ENCODE assay signal across 14 cellular contexts in genomic region chr20:47950103-47950502, GRCh38.
DNase-seq lines count a peak whose midpoint lies in the region; ATAC-seq, FAIRE-seq and TF ChIP-seq lines count a peak whose summit lies in the region.
"Had no signal": no experiment of that assay in that cellular context is flagged by ENCODE, and none has a peak within 500 bp of the region (broad histone marks: within the 10 kb centered on the region; RNA-seq: fewer than 3 reads in every experiment).

No MANE protein-coding gene starts in this region.

- H3K4me1 ChIP-seq in BLaER1 (peaks cover 60% of the 10 kb centered on the region), adrenal gland (replicated peaks in 1 of 2) (no peaks in the 10 kb centered on the region)
- no peaks in the 10 kb centered on the region for H3K4me1 ChIP-seq in CD8-positive, alpha-beta T cell (ENCODE audit: insufficient read depth, low read length)

- 58 to 63% (median 60%) methylated on average over 4 of the region's 4 CpGs for WGBS in adrenal gland, 4 donors

- TF ChIP-seq POLR2A in adrenal gland (IDR thresholded peaks at IDR 0.05): no peak

- no peak for TF ChIP-seq CTCF in adrenal gland (IDR thresholded peaks at IDR 0.05)
- TF ChIP-seq CTCF in CD4-positive, alpha-beta T cell (IDR thresholded peaks at IDR 0.05): no peak
- no peak for TF ChIP-seq CTCF in CD8-positive, alpha-beta T cell (IDR thresholded peaks at IDR 0.05)

- no peak for ATAC-seq in CD4-positive, alpha-beta T cell (ENCODE audit: poor library complexity)
- ATAC-seq in CD8-positive, alpha-beta T cell: no peak
- ATAC-seq: gastroesophageal sphincter; naive thymus-derived CD8-positive, alpha-beta T cell had no signal

- no peak overlapping the region for H3K27ac Mint-ChIP-seq in activated T-helper 1 cell treated with anti-CD3 and anti-CD28 coated beads, Interleukin-12 subunit alpha, Interleukin-12 subunit beta, Interleukin-2, Interleukin-4 antibody, amounts not matched to agents 30 ng/mL and 10 ng/mL and 1 ng/mL, durations not matched to agents 14 hours and 24 hours and 36 hours
- H3K27ac Mint-ChIP-seq in CD4-positive, alpha-beta T cell: no peak overlapping the region
- H3K27ac Mint-ChIP-seq in CD8-positive, alpha-beta T cell: no peak overlapping the region
- H3K27ac Mint-ChIP-seq: naive thymus-derived CD8-positive, alpha-beta T cell had no signal

- peaks cover 6% of the 10 kb centered on the region for H3K27me3 Mint-ChIP-seq in activated T-helper 1 cell treated with anti-CD3 and anti-CD28 coated beads, Interleukin-12 subunit alpha, Interleukin-12 subunit beta, Interleukin-2, Interleukin-4 antibody, amounts not matched to agents 30 ng/mL and 10 ng/mL and 1 ng/mL, durations not matched to agents 14 hours and 24 hours and 36 hours (ENCODE audit: insufficient read depth)
- H3K27me3 Mint-ChIP-seq in CD4-positive, alpha-beta T cell: peaks cover 18% of the 10 kb centered on the region
- H3K27me3 Mint-ChIP-seq in CD8-positive, alpha-beta T cell (ENCODE audit: low read depth): no peaks in the 10 kb centered on the region

- H3K27me3 ChIP-seq in BLaER1 (no peaks in the 10 kb centered on the region), adrenal gland (no peaks in the 10 kb centered on the region)
- no peaks in the 10 kb centered on the region for H3K27me3 ChIP-seq in CD4-positive, alpha-beta T cell (ENCODE audit: control insufficient read depth, insufficient read depth, low read length)
- no peaks in the 10 kb centered on the region for H3K27me3 ChIP-seq in CD8-positive, alpha-beta T cell (ENCODE audit: insufficient read depth, low read length)
- H3K27me3 ChIP-seq: gastroesophageal sphincter had no signal

- no peaks in the 10 kb centered on the region for H3K36me3 ChIP-seq in BLaER1
- H3K36me3 ChIP-seq in adrenal gland (replicated peaks in 1 of 2): no peaks in the 10 kb centered on the region
- no peaks in the 10 kb centered on the region for H3K36me3 ChIP-seq in CD8-positive, alpha-beta T cell (ENCODE audit: insufficient read depth, low read length)
- H3K36me3 ChIP-seq: gastroesophageal sphincter had no signal

- intact Hi-C loops in adrenal gland (cut with DNase I): no loop called here
- intact Hi-C loops in activated T-helper 1 cell treated with anti-CD3 and anti-CD28 coated beads, Interleukin-12 subunit alpha, Interleukin-12 subunit beta, Interleukin-2, Interleukin-4 antibody, amounts not matched to agents 30 ng/mL and 10 ng/mL and 1 ng/mL, durations not matched to agents 14 hours and 24 hours and 36 hours (cut with micrococcal nuclease): no loop called here
- intact Hi-C loops in CD4-positive, alpha-beta T cell (cut with DNase I, micrococcal nuclease): no loop called here
- intact Hi-C loops in CD8-positive, alpha-beta T cell (cut with DNase I, micrococcal nuclease): no loop called here

- peak overlapping the region; percentile 13; the same call in 1 of the 2 replicates for H3K4me2 ChIP-seq in BLaER1

- H3K4me1 Mint-ChIP-seq in activated T-helper 1 cell treated with anti-CD3 and anti-CD28 coated beads, Interleukin-12 subunit alpha, Interleukin-12 subunit beta, Interleukin-2, Interleukin-4 antibody, amounts not matched to agents 30 ng/mL and 10 ng/mL and 1 ng/mL, durations not matched to agents 14 hours and 24 hours and 36 hours (ENCODE audit: low read depth): no peaks in the 10 kb centered on the region
- no peaks in the 10 kb centered on the region for H3K4me1 Mint-ChIP-seq in CD4-positive, alpha-beta T cell (ENCODE audit: low read depth)
- no peaks in the 10 kb centered on the region for H3K4me1 Mint-ChIP-seq in CD8-positive, alpha-beta T cell (ENCODE audit: low read depth)

- H3K9me3 ChIP-seq in BLaER1 (no peaks in the 10 kb centered on the region), adrenal gland (replicated peaks in 1 of 3) (no peaks in the 10 kb centered on the region)
- H3K9me3 ChIP-seq in CD4-positive, alpha-beta T cell (ENCODE audit: control insufficient read depth, low read length): no peaks in the 10 kb centered on the region
- H3K9me3 ChIP-seq in CD8-positive, alpha-beta T cell (ENCODE audit: low read length): no peaks in the 10 kb centered on the region
- H3K9me3 ChIP-seq: gastroesophageal sphincter had no signal

- H3K9ac ChIP-seq in BLaER1: no peak overlapping the region

- DNase-seq in HTR-8/SVneo (ENCODE audit: insufficient read length, low spot score): peak; percentile 48
- peak in 5 of 7 donors; percentile 47 to 64 (median 49) for DNase-seq in adrenal gland
- peak; percentile 91 for DNase-seq in kidney tubule cell (ENCODE audit: low spot score)
- no peak for DNase-seq in activated T-helper 1 cell treated with anti-CD3 and anti-CD28 coated beads, Interleukin-12 subunit alpha, Interleukin-12 subunit beta, Interleukin-2, Interleukin-4 antibody, amounts not matched to agents 30 ng/mL and 10 ng/mL and 1 ng/mL, durations not matched to agents 14 hours and 24 hours and 36 hours (ENCODE audit: low spot score)
- no peak for DNase-seq in ecto neural progenitor cell (ENCODE audit: low spot score)
- DNase-seq in CD4-positive, alpha-beta T cell: no peak
- DNase-seq in CD8-positive, alpha-beta T cell: no peak
- DNase-seq: activated CD4-positive, alpha-beta T cell treated with anti-CD3 and anti-CD28 coated beads for 48 hours; GDM1; KBM-7; naive thymus-derived CD8-positive, alpha-beta T cell had no signal

- no peaks in the 10 kb centered on the region for H3K36me3 Mint-ChIP-seq in activated T-helper 1 cell treated with anti-CD3 and anti-CD28 coated beads, Interleukin-12 subunit alpha, Interleukin-12 subunit beta, Interleukin-2, Interleukin-4 antibody, amounts not matched to agents 30 ng/mL and 10 ng/mL and 1 ng/mL, durations not matched to agents 14 hours and 24 hours and 36 hours (ENCODE audit: low read depth)
- H3K36me3 Mint-ChIP-seq in CD4-positive, alpha-beta T cell (ENCODE audit: low read depth): no peaks in the 10 kb centered on the region
- no peaks in the 10 kb centered on the region for H3K36me3 Mint-ChIP-seq in CD8-positive, alpha-beta T cell
- H3K36me3 Mint-ChIP-seq: naive thymus-derived CD8-positive, alpha-beta T cell had no signal

- H3K27ac ChIP-seq in BLaER1: no peak overlapping the region
- no peak overlapping the region for H3K27ac ChIP-seq in adrenal gland
- no peak overlapping the region for H3K27ac ChIP-seq in CD4-positive, alpha-beta T cell (ENCODE audit: low read depth, low read length)
- H3K27ac ChIP-seq in CD8-positive, alpha-beta T cell (ENCODE audit: low read depth, low read length): no peak overlapping the region
- H3K27ac ChIP-seq: gastroesophageal sphincter had no signal

- H3K9me3 Mint-ChIP-seq in activated T-helper 1 cell treated with anti-CD3 and anti-CD28 coated beads, Interleukin-12 subunit alpha, Interleukin-12 subunit beta, Interleukin-2, Interleukin-4 antibody, amounts not matched to agents 30 ng/mL and 10 ng/mL and 1 ng/mL, durations not matched to agents 14 hours and 24 hours and 36 hours: no peaks in the 10 kb centered on the region
- no peaks in the 10 kb centered on the region for H3K9me3 Mint-ChIP-seq in CD4-positive, alpha-beta T cell
- H3K9me3 Mint-ChIP-seq in CD8-positive, alpha-beta T cell: no peaks in the 10 kb centered on the region
- H3K9me3 Mint-ChIP-seq: naive thymus-derived CD8-positive, alpha-beta T cell had no signal

- no peak overlapping the region for H3K4me3 Mint-ChIP-seq in activated T-helper 1 cell treated with anti-CD3 and anti-CD28 coated beads, Interleukin-12 subunit alpha, Interleukin-12 subunit beta, Interleukin-2, Interleukin-4 antibody, amounts not matched to agents 30 ng/mL and 10 ng/mL and 1 ng/mL, durations not matched to agents 14 hours and 24 hours and 36 hours
- H3K4me3 Mint-ChIP-seq in CD4-positive, alpha-beta T cell: no peak overlapping the region
- no peak overlapping the region for H3K4me3 Mint-ChIP-seq in CD8-positive, alpha-beta T cell
- H3K4me3 Mint-ChIP-seq: naive thymus-derived CD8-positive, alpha-beta T cell had no signal

- no peaks in the 10 kb centered on the region for H4K20me1 ChIP-seq in BLaER1

- CTCF ChIA-PET in CD4-positive, alpha-beta T cell (lab: Charles Lee): no interaction called here
- CTCF ChIA-PET in CD8-positive, alpha-beta T cell (lab: Charles Lee): no interaction called here

- POLR2A ChIA-PET in CD4-positive, alpha-beta T cell (lab: Charles Lee): no interaction called here
- POLR2A ChIA-PET in CD8-positive, alpha-beta T cell (lab: Charles Lee): no interaction called here

- no peak overlapping the region for H3K4me3 ChIP-seq in BLaER1
- no peak overlapping the region for H3K4me3 ChIP-seq in adrenal gland
- no peak overlapping the region for H3K4me3 ChIP-seq in CD8-positive, alpha-beta T cell (ENCODE audit: low read depth, low read length)
- H3K4me3 ChIP-seq: gastroesophageal sphincter had no signal

- FAIRE-seq in HTR-8/SVneo (lab: Jason Lieb, UNC): no peak
- FAIRE-seq: GM19239 had no signal

Comparison
In these comparisons a context has a peak if more than half of its experiments do, and no peak if none do; other contexts are left out.
1. DNase-seq: peak in HTR-8/SVneo (single experiment), adrenal gland (5 of 7) and kidney tubule cell (single experiment); none in activated T-helper 1 cell treated with anti-CD3 and anti-CD28 coated beads, Interleukin-12 subunit alpha, Interleukin-12 subunit beta, Interleukin-2, Interleukin-4 antibody, amounts not matched to agents 30 ng/mL and 10 ng/mL and 1 ng/mL, durations not matched to agents 14 hours and 24 hours and 36 hours (single experiment), ecto neural progenitor cell (single experiment), CD4-positive, alpha-beta T cell (0 of 10) and CD8-positive, alpha-beta T cell (0 of 7).